In the genomic region with DNA sequence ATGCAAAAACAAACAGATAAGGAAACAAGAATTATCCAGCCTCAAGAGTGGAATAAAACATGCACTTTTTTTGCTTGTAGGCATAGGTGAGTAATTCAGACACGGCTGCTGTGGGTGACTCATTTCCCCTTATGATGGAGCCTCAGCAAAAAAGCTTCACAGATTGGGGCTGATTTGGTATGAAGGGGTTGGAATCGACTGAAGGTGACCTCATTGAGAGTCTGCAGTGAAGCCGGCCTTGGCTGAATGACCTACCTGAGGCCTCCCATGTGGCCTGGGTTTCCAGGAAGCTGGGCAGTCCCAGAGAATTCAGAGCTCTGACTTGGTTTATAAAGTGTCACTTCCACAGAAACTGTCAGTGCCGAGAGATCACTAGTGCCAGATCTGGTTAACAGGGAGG, we compare ENCODE assay signal across 8 cellular contexts.
DNase-seq lines count a peak whose midpoint lies in the region; ATAC-seq and TF ChIP-seq lines count a peak whose summit lies in the region.

No MANE protein-coding gene starts in this region.

- H3K36me3 Mint-ChIP-seq in activated naive CD8-positive, alpha-beta T cell treated with anti-CD3 and anti-CD28 coated beads, Interleukin-2, amount 50 U/mL, for 24 hours (ENCODE audit: low read depth), result no peaks in the 10 kb centered on the region

- no peaks in the 10 kb centered on the region for H3K9me3 Mint-ChIP-seq in activated naive CD8-positive, alpha-beta T cell treated with anti-CD3 and anti-CD28 coated beads, Interleukin-2, amount 50 U/mL, for 24 hours

- ATAC-seq in activated naive CD8-positive, alpha-beta T cell treated with anti-CD3 and anti-CD28 coated beads, Interleukin-2, amount 50 U/mL, for 24 hours, result peak; percentile 92
- ATAC-seq in HG02981 (IDR thresholded peaks at IDR 0.05; ENCODE audit: unreplicated experiment), result no peak

- DNase-seq in GM06990 (ENCODE audit: extremely low read depth, insufficient read length) (peak; percentile 53), RKO (ENCODE audit: low spot score) (peak; percentile 91), iPS-NIHi7 (ENCODE audit: extremely low spot score) (no peak), T-helper 9 cell (no peak), NCI-H524 treated with DMSO at 0.1 percent for 48 hours (lab: John Stamatoyannopoulos, UW) (no peak)
- peak; percentile 59 for DNase-seq in activated naive CD8-positive, alpha-beta T cell treated with anti-CD3 and anti-CD28 coated beads, Interleukin-2, amount 50 U/mL, for 24 hours
- peak; percentile 30 to 36 for DNase-seq in stimulated activated CD4-positive, alpha-beta T cell treated with anti-CD3 and anti-CD28 coated beads, Interleukin-1b, Interleukin-23, amount 100 ng/mL, for 4 hours (ENCODE audit: low read depth in 2 of 2)

- H3K4me3 Mint-ChIP-seq in activated naive CD8-positive, alpha-beta T cell treated with anti-CD3 and anti-CD28 coated beads, Interleukin-2, amount 50 U/mL, for 24 hours, result no peak overlapping the region

- no peaks in the 10 kb centered on the region for H3K27me3 ChIP-seq in GM06990 (replicated peaks; ENCODE audit: control insufficient read depth, insufficient read depth, low read length)

- peaks cover 36% of the 10 kb centered on the region for H3K4me1 Mint-ChIP-seq in activated naive CD8-positive, alpha-beta T cell treated with anti-CD3 and anti-CD28 coated beads, Interleukin-2, amount 50 U/mL, for 24 hours

- no peaks in the 10 kb centered on the region for H3K27me3 Mint-ChIP-seq in activated naive CD8-positive, alpha-beta T cell treated with anti-CD3 and anti-CD28 coated beads, Interleukin-2, amount 50 U/mL, for 24 hours

- no peak for TF ChIP-seq CTCF in GM06990 (IDR thresholded peaks at IDR 0.05; ENCODE audit: insufficient read depth, low read length, poor library complexity, severe bottlenecking)

- no peak overlapping the region for H3K4me3 ChIP-seq in GM06990 (replicated peaks; ENCODE audit: low read depth, low read length)

- H3K27ac Mint-ChIP-seq in activated naive CD8-positive, alpha-beta T cell treated with anti-CD3 and anti-CD28 coated beads, Interleukin-2, amount 50 U/mL, for 24 hours, result peak overlapping the region; percentile 88

- H3K36me3 ChIP-seq in GM06990 (ENCODE audit: control insufficient read depth, insufficient read depth, low read length), result no peaks in the 10 kb centered on the region

Comparison
In these comparisons a context has a peak if more than half of its experiments do, and no peak if none do; other contexts are left out.
1. DNase-seq: peak in GM06990 (single experiment), RKO (single experiment), activated naive CD8-positive, alpha-beta T cell treated with anti-CD3 and anti-CD28 coated beads, Interleukin-2, amount 50 U/mL, for 24 hours (single experiment) and stimulated activated CD4-positive, alpha-beta T cell treated with anti-CD3 and anti-CD28 coated beads, Interleukin-1b, Interleukin-23, amount 100 ng/mL, for 4 hours (2 of 2); none in iPS-NIHi7 (single experiment), T-helper 9 cell (single experiment) and NCI-H524 treated with DMSO at 0.1 percent for 48 hours (single experiment).